Comparison of ENCODE assay signal across 8 cellular contexts in the genomic region with DNA sequence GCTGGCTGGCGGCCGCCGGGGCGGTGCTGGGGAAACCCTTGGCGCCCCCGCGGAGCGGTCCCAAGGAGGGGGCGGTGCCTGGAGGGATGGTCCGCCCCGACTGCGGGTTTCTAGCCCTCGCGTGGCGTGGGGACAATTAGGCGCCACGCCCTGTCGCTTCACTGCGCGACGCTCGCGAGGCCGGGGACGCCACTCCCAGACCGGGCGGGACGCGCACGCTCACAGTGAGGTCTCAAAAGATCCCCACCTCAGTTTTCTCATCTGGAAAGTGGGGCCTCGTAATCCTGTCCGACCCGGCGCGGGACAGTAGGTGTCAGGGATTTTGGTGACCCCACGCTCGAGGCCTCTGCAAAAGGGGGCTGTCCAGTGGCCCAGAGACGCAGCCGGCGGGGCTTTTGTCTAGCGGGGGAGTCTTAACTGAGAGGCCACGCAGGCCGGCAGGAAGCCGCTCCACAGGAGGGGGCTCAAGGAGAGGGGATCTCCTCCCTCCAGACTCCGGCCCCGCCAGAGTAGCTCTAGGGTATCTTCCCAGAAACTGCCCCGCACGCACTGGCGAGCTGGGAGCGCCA. TPM values are rescaled to one million over a fixed set of nuclear protein-coding genes. Genes with fewer than 3 reads are reported as not detected.
DNase-seq lines count a peak whose midpoint lies in the region; ATAC-seq and TF ChIP-seq lines count a peak whose summit lies in the region.

No MANE protein-coding gene starts in this region.

- peak overlapping the region; percentile 92 for H3K4me3 Mint-ChIP-seq in chondrocyte (ENCODE audit: unreplicated experiment)

- H3K27ac Mint-ChIP-seq in chondrocyte (ENCODE audit: unreplicated experiment) = peak overlapping the region; percentile 90

- peak overlapping the region; percentile 94 to 97 for H3K27ac ChIP-seq in left lung

- DNase-seq in NCI-H146 treated with DMSO at 0.1 percent for 48 hours (lab: John Stamatoyannopoulos, UW; ENCODE audit: unreplicated experiment) (peak; percentile 20), chondrocyte (ENCODE audit: low spot score) (no peak), left lung (peak; percentile 88 to 96), hepatic stellate cell (ENCODE audit: low spot score) (no peak)
- peak; percentile 84 for DNase-seq in stimulated activated CD4-positive, alpha-beta T cell treated with anti-CD3 and anti-CD28 coated beads, Interleukin-2, amount 100 ng/mL, for 4 hours (ENCODE audit: low read depth)

- H3K4me1 Mint-ChIP-seq in chondrocyte (ENCODE audit: low read depth) = peaks cover 24% of the 10 kb centered on the region

- intact Hi-C loops in left lung (cut with DNase I) = loop anchor here in 1 of 2 donors (10.0 kb wide), 1 partner anchor 70 kb away; a partner anchor contains a TSS

- no peaks in the 10 kb centered on the region for H3K27me3 ChIP-seq in left lung

- peaks cover 0 to 11% of the 10 kb centered on the region in 2 donors for H3K36me3 ChIP-seq in left lung

- H3K27me3 Mint-ChIP-seq in chondrocyte (ENCODE audit: low read depth) = no peaks in the 10 kb centered on the region

- H3K9me3 Mint-ChIP-seq in chondrocyte (ENCODE audit: low read depth) = no peaks in the 10 kb centered on the region

- no peak for TF ChIP-seq CTCF in chondrocyte (IDR thresholded peaks at IDR 0.05)
- TF ChIP-seq CTCF in left lung (IDR thresholded peaks at IDR 0.05) = no peak

- no peaks in the 10 kb centered on the region for H3K9me3 ChIP-seq in left lung

- H3K4me3 ChIP-seq in left lung = peak overlapping the region; percentile 99 to 100

- ATAC-seq in GM18499 (IDR thresholded peaks at IDR 0.05; ENCODE audit: insufficient read depth, unreplicated experiment) (peak; percentile 32), HG02610 (IDR thresholded peaks at IDR 0.05; ENCODE audit: unreplicated experiment) (peak; percentile 39), left lung (peak; percentile 81)
- ATAC-seq in activated CD4-positive, CD25-positive, alpha-beta regulatory T cell treated with anti-CD3 and anti-CD28 coated beads, Interleukin-2, amount 50 U/mL, for 24 hours = peak; percentile 53 to 55

- H3K36me3 Mint-ChIP-seq in chondrocyte (ENCODE audit: low read depth) = peaks cover 3% of the 10 kb centered on the region

- peaks cover 20 to 37% of the 10 kb centered on the region in 2 donors for H3K4me1 ChIP-seq in left lung

RNA-seq across cellular contexts. Expression of a gene that starts 0.8 kb away (rescaled TPM):
- total RNA-seq in chondrocyte (43.0 to 48.6 TPM (median 44.5 TPM) in 3 replicates), left lung (10 to 100 TPM; 58.0 to 70.0 TPM)

Comparison
In these comparisons a context has a peak if more than half of its experiments do, and no peak if none do; other contexts are left out.
1. DNase-seq: peak in NCI-H146 treated with DMSO at 0.1 percent for 48 hours (single experiment), left lung (2 of 2) and stimulated activated CD4-positive, alpha-beta T cell treated with anti-CD3 and anti-CD28 coated beads, Interleukin-2, amount 100 ng/mL, for 4 hours (single experiment); none in chondrocyte (single experiment) and hepatic stellate cell (single experiment).
2. Peak in every context shown above with its lines, with median percentiles within 50 percentile points of each other: ATAC-seq.